Comparison of ENCODE assay signal across 8 cellular contexts in genomic region chr13:75482070-75482819, GRCh38.
DNase-seq lines count a peak whose midpoint lies in the region; ATAC-seq lines count a peak whose summit lies in the region.

TBC1D4 (minus strand) TSS chr13:75482169; CDS start chr13:75481767, 402 bp downstream.

- ATAC-seq in GM19438 (IDR thresholded peaks at IDR 0.05; ENCODE audit: low read depth, unreplicated experiment) (peak; percentile 68), HG03558 (IDR thresholded peaks at IDR 0.05; ENCODE audit: extremely low read depth, unreplicated experiment) (peak; percentile 58), memory B cell (ENCODE audit: low read depth) (peak; percentile 89)

- H3K27ac Mint-ChIP-seq in memory B cell, result peak within 1 kb of the TSS; percentile 72

- H3K4me3 Mint-ChIP-seq in memory B cell, result peak within 1 kb of the TSS; percentile 98

- H3K9ac ChIP-seq in endocrine pancreas (ENCODE audit: control insufficient read depth, insufficient read depth, low read length), result peak within 1 kb of the TSS; percentile 56

- peak within 1 kb of the TSS; percentile 88 for H3K4me3 ChIP-seq in endocrine pancreas (ENCODE audit: control insufficient read depth, insufficient read depth, low read length)

- peaks cover 4% of the 10 kb centered on the region for H3K4me1 ChIP-seq in endocrine pancreas (ENCODE audit: control insufficient read depth, insufficient read depth, low read length)

- DNase-seq in COLO829 (ENCODE audit: low spot score), result peak; percentile 53
- peak; percentile 99 for DNase-seq in NCI-H82 (lab: John Stamatoyannopoulos, UW)
- peak; percentile 77 for DNase-seq in activated CD8-positive, alpha-beta memory T cell treated with anti-CD3 and anti-CD28 coated beads for 24 hours
- peak; percentile 53 to 56 for DNase-seq in memory B cell (ENCODE audit: low spot score in 2 of 2)
- DNase-seq in stimulated activated CD8-positive, alpha-beta memory T cell treated with anti-CD3 and anti-CD28 coated beads, Interleukin-2, amount 100 ng/mL, for 48 hours (ENCODE audit: low read depth in 2 of 2), result peak; percentile 50 to 57

- H3K36me3 ChIP-seq in endocrine pancreas (ENCODE audit: control insufficient read depth, insufficient read depth, low read length), result no peaks in the 10 kb centered on the region

- peaks cover 11% of the 10 kb centered on the region for H3K4me1 Mint-ChIP-seq in memory B cell

- H3K27me3 ChIP-seq in endocrine pancreas (ENCODE audit: control insufficient read depth, insufficient read depth, low read length), result no peaks in the 10 kb centered on the region

- H3K27me3 Mint-ChIP-seq in memory B cell, result peaks cover 27% of the 10 kb centered on the region

- H3K9me3 Mint-ChIP-seq in memory B cell, result no peaks in the 10 kb centered on the region

- H3K9me3 ChIP-seq in endocrine pancreas (ENCODE audit: control insufficient read depth, low read length), result no peaks in the 10 kb centered on the region

- H3K36me3 Mint-ChIP-seq in memory B cell, result no peaks in the 10 kb centered on the region

Comparison
In these comparisons a context has a peak if more than half of its experiments do, and no peak if none do; other contexts are left out.
1. Peak in every context shown above with its lines: DNase-seq, ATAC-seq and H3K4me3 ChIP-seq.